9 cellular contexts compared by ENCODE assay signal in genomic region chr2:62774555-62775366, GRCh38.
DNase-seq lines count a peak whose midpoint lies in the region; ATAC-seq and TF ChIP-seq lines count a peak whose summit lies in the region.
"Had no signal": no experiment of that assay in that cellular context is flagged by ENCODE, and none has a peak within 500 bp of the region (broad histone marks: within the 10 kb centered on the region; RNA-seq: fewer than 3 reads in every experiment).

No MANE protein-coding gene starts in this region.

- peak; percentile 55 for TF ChIP-seq CTCF in GM10248 (IDR thresholded peaks at IDR 0.05; ENCODE audit: control extremely low read depth, extremely low read depth, low read depth, missing control alignments)
- TF ChIP-seq CTCF in Loucy (conservative IDR thresholded peaks at IDR 0.05; ENCODE audit: low read length): peak; percentile 82
- TF ChIP-seq CTCF in fibroblast of the aortic adventitia (IDR thresholded peaks at IDR 0.05; ENCODE audit: insufficient read depth, low read length): peak; percentile 65
- peak; percentile 84 for TF ChIP-seq CTCF in progenitor cell of endocrine pancreas (IDR thresholded peaks at IDR 0.05; ENCODE audit: unreplicated experiment)

- no peaks in the 10 kb centered on the region for H3K27me3 Mint-ChIP-seq in progenitor cell of endocrine pancreas
- H3K27me3 Mint-ChIP-seq: central memory CD8-positive, alpha-beta T cell had no signal

- H3K27me3 ChIP-seq in Loucy (ENCODE audit: insufficient read depth, low read length, poor library complexity, severe bottlenecking): no peaks in the 10 kb centered on the region

- DNase-seq in A172 (ENCODE audit: low spot score): peak; percentile 54
- DNase-seq in GM10248 (ENCODE audit: extremely low spot score): peak; percentile 28
- peak; percentile 55 for DNase-seq in SW480 (ENCODE audit: low spot score)
- DNase-seq in fibroblast of the aortic adventitia (ENCODE audit: low read depth): peak; percentile 76
- no peak for DNase-seq in progenitor cell of endocrine pancreas (ENCODE audit: low spot score, unreplicated experiment)
- DNase-seq in GM19238 (ENCODE audit: insufficient read length, low spot score): no peak

- H3K9ac ChIP-seq in Loucy (ENCODE audit: low read depth, low read length, poor library complexity, severe bottlenecking): no peak overlapping the region

- no peaks in the 10 kb centered on the region for H3K4me1 ChIP-seq in Loucy (ENCODE audit: insufficient read depth, low read length, poor library complexity, severe bottlenecking)

- H3K4me3 Mint-ChIP-seq in progenitor cell of endocrine pancreas (ENCODE audit: low read depth): no peak overlapping the region
- H3K4me3 Mint-ChIP-seq: central memory CD8-positive, alpha-beta T cell had no signal

- POLR2A ChIA-PET in GM10248 (lab: Yijun Ruan, JAX): no interaction called here

- no peaks in the 10 kb centered on the region for H3K79me2 ChIP-seq in Loucy (ENCODE audit: insufficient read depth, low read length)

- H3K4me3 ChIP-seq in Loucy (ENCODE audit: low read length, poor library complexity, severe bottlenecking) (no peak overlapping the region), fibroblast of the aortic adventitia (ENCODE audit: low read depth, low read length) (no peak overlapping the region)

- no peaks in the 10 kb centered on the region for H3K4me1 Mint-ChIP-seq in progenitor cell of endocrine pancreas (ENCODE audit: low read depth)

- no peaks in the 10 kb centered on the region for H3K9me2 ChIP-seq in Loucy (replicated peaks; ENCODE audit: low read depth, low read length)

- H3K27ac Mint-ChIP-seq in progenitor cell of endocrine pancreas: no peak overlapping the region

- H3F3A ChIP-seq in Loucy (ENCODE audit: low read depth): peaks cover 3% of the 10 kb centered on the region; the same call in 1 of the 2 replicates

- no peak for ATAC-seq in HG02759 (IDR thresholded peaks at IDR 0.05; ENCODE audit: unreplicated experiment)

- H3K9me3 ChIP-seq in Loucy (ENCODE audit: insufficient read depth, low read depth, low read length): no peaks in the 10 kb centered on the region

- no peak overlapping the region for H2AFZ ChIP-seq in Loucy (ENCODE audit: low read length)

- peaks cover 4% of the 10 kb centered on the region for H3K9me3 Mint-ChIP-seq in progenitor cell of endocrine pancreas (ENCODE audit: low read depth)
- H3K9me3 Mint-ChIP-seq: central memory CD8-positive, alpha-beta T cell had no signal

- H3K36me3 ChIP-seq in Loucy (ENCODE audit: insufficient read depth, low read length): no peaks in the 10 kb centered on the region

- peaks cover 2% of the 10 kb centered on the region for H3K36me3 Mint-ChIP-seq in progenitor cell of endocrine pancreas (ENCODE audit: insufficient read depth)

- H4K20me1 ChIP-seq in Loucy (ENCODE audit: insufficient read depth, low read length, poor library complexity, severe bottlenecking): peaks cover 2% of the 10 kb centered on the region

- no peak overlapping the region for H3K4me2 ChIP-seq in Loucy (ENCODE audit: low read depth, low read length, poor library complexity, severe bottlenecking)

- CTCF ChIA-PET in GM10248 (lab: Yijun Ruan, JAX): interaction anchor here (0.8 to 12.5 kb wide), 29 partner anchors 10 to 781 kb away, joined by 3 to 243 read pairs (median 4); no protein-coding TSS in a partner anchor

Comparison
In these comparisons a context has a peak if more than half of its experiments do, and no peak if none do; other contexts are left out.
1. DNase-seq: peak in A172 (single experiment), GM10248 (single experiment), SW480 (single experiment) and fibroblast of the aortic adventitia (single experiment); none in progenitor cell of endocrine pancreas (single experiment) and GM19238 (single experiment).
2. Peak in every context shown above with its lines, with median percentiles within 50 percentile points of each other: CTCF ChIP-seq.